Comparison of ENCODE assay signal across 31 cellular contexts in genomic region chr3:128143496-128143895, GRCh38.
"Had no signal": no experiment of that assay in that cellular context is flagged by ENCODE, and none has a peak within 500 bp of the region (broad histone marks: within the 10 kb centered on the region; RNA-seq: fewer than 3 reads in every experiment).

No MANE protein-coding gene starts in this region.

- FAIRE-seq: astrocyte, bronchial epithelial cell had no signal

- H3K27me3 Mint-ChIP-seq: activated CD4-positive, alpha-beta memory T cell treated with anti-CD3 and anti-CD28 coated beads for 36 hours; activated CD4-positive, alpha-beta T cell treated with anti-CD3 and anti-CD28 coated beads for 36 hours; activated naive CD8-positive, alpha-beta T cell; activated T-helper 17 cell treated with anti-CD3 and anti-CD28 coated beads, Interleukin-2, amount 50 U/mL, for 72 hours; central memory CD8-positive, alpha-beta T cell; effector memory CD8-positive, alpha-beta T cell; T-helper 17 cell had no signal

- H3K27ac ChIP-seq: brain microvascular endothelial cell, coronary artery, esophagus muscularis mucosa, gastroesophageal sphincter, WERI-Rb-1 had no signal

- H3K27me3 ChIP-seq: brain microvascular endothelial cell, gastroesophageal sphincter had no signal

- H3K9me3 ChIP-seq: esophagus muscularis mucosa, gastroesophageal sphincter had no signal

- H3K36me3 Mint-ChIP-seq: activated CD4-positive, alpha-beta memory T cell treated with anti-CD3 and anti-CD28 coated beads for 36 hours had no signal

- DNase-seq: activated CD4-positive, alpha-beta memory T cell treated with anti-CD3 and anti-CD28 coated beads for 36 hours; activated CD4-positive, alpha-beta T cell treated with anti-CD3 and anti-CD28 coated beads for 36 hours; activated CD4-positive, alpha-beta T cell treated with anti-CD3 and anti-CD28 coated beads, Interleukin-2, amount 10 ng/mL, durations not matched to agents 24 days and 14 days; activated CD4-positive, CD25-positive, alpha-beta regulatory T cell; activated CD4-positive, CD25-positive, alpha-beta regulatory T cell treated with anti-CD3 and anti-CD28 coated beads, Interleukin-2, amount 50 U/mL, for 72 hours; activated CD8-positive, alpha-beta T cell treated with anti-CD3 and anti-CD28 coated beads, Interleukin-2, amount 10 ng/mL, durations not matched to agents 7 days and 5 days; activated effector memory CD4-positive, alpha-beta T cell treated with Interleukin-2 at 50 U/mL for 16 hours; activated gamma-delta T cell treated with Interleukin-2 at 50 U/mL for 16 hours; activated naive CD4-positive, alpha-beta T cell treated with anti-CD3 and anti-CD28 coated beads, Interleukin-2, amount 50 U/mL, for 16 hours; activated naive CD4-positive, alpha-beta T cell treated with Interleukin-2 at 50 U/mL for 16 hours; activated T-cell treated with anti-CD3 and anti-CD28 coated beads, Interleukin-2, amount 50 U/mL, for 4 hours; amniotic stem cell; brain microvascular endothelial cell; dermis blood vessel endothelial cell; effector CD4-positive, alpha-beta T cell; effector memory CD8-positive, alpha-beta T cell; erythroblast; foreskin melanocyte; T-helper 1 cell; T-helper 17 cell; T1000; WERI-Rb-1 had no signal

- H3K4me3 Mint-ChIP-seq: activated CD4-positive, alpha-beta memory T cell treated with anti-CD3 and anti-CD28 coated beads for 36 hours; activated CD4-positive, alpha-beta T cell treated with anti-CD3 and anti-CD28 coated beads for 36 hours; activated CD4-positive, alpha-beta T cell treated with anti-CD3 and anti-CD28 coated beads, Interleukin-2, amount 10 ng/mL, durations not matched to agents 24 days and 14 days; activated CD8-positive, alpha-beta T cell treated with anti-CD3 and anti-CD28 coated beads, Interleukin-2, amount 10 ng/mL, durations not matched to agents 7 days and 5 days; activated naive CD8-positive, alpha-beta T cell; activated T-cell treated with anti-CD3 and anti-CD28 coated beads, Interleukin-2, amount 50 U/mL, for 4 hours; activated T-helper 17 cell treated with anti-CD3 and anti-CD28 coated beads, Interleukin-2, amount 50 U/mL, for 72 hours; central memory CD8-positive, alpha-beta T cell; effector memory CD8-positive, alpha-beta T cell; T-helper 17 cell; T-helper 2 cell treated with Interferon-gamma antibody and Interleukin-4, amounts not matched to agents 5 μg/mL and 100 μg/mL, for 36 hours had no signal

- H3K4me3 ChIP-seq: coronary artery, esophagus muscularis mucosa, gastroesophageal sphincter had no signal

- H3K4me1 Mint-ChIP-seq: activated CD4-positive, alpha-beta T cell treated with anti-CD3 and anti-CD28 coated beads for 36 hours; activated CD4-positive, alpha-beta T cell treated with anti-CD3 and anti-CD28 coated beads, Interleukin-2, amount 10 ng/mL, durations not matched to agents 24 days and 14 days; activated T-helper 17 cell treated with anti-CD3 and anti-CD28 coated beads, Interleukin-2, amount 50 U/mL, for 72 hours; central memory CD8-positive, alpha-beta T cell; T-helper 17 cell had no signal

- H3K27ac Mint-ChIP-seq: activated CD4-positive, alpha-beta memory T cell treated with anti-CD3 and anti-CD28 coated beads for 36 hours; activated CD4-positive, alpha-beta T cell treated with anti-CD3 and anti-CD28 coated beads for 36 hours; activated CD4-positive, alpha-beta T cell treated with anti-CD3 and anti-CD28 coated beads, Interleukin-2, amount 10 ng/mL, durations not matched to agents 24 days and 14 days; activated CD8-positive, alpha-beta T cell treated with anti-CD3 and anti-CD28 coated beads, Interleukin-2, amount 10 ng/mL, durations not matched to agents 7 days and 5 days; activated naive CD8-positive, alpha-beta T cell; activated T-helper 17 cell treated with anti-CD3 and anti-CD28 coated beads, Interleukin-2, amount 50 U/mL, for 72 hours; effector memory CD8-positive, alpha-beta T cell; T-helper 17 cell; T-helper 2 cell treated with Interferon-gamma antibody and Interleukin-4, amounts not matched to agents 5 μg/mL and 100 μg/mL, for 36 hours had no signal

- H3K4me1 ChIP-seq: esophagus muscularis mucosa, gastroesophageal sphincter had no signal

- H3K36me3 ChIP-seq: brain microvascular endothelial cell, esophagus muscularis mucosa, gastroesophageal sphincter, WERI-Rb-1 had no signal

- H3K9me3 Mint-ChIP-seq: activated CD4-positive, alpha-beta memory T cell treated with anti-CD3 and anti-CD28 coated beads for 36 hours; activated CD4-positive, alpha-beta T cell treated with anti-CD3 and anti-CD28 coated beads, Interleukin-2, amount 10 ng/mL, durations not matched to agents 24 days and 14 days; activated T-cell treated with anti-CD3 and anti-CD28 coated beads, Interleukin-2, amount 50 U/mL, for 4 hours; activated T-helper 17 cell treated with anti-CD3 and anti-CD28 coated beads, Interleukin-2, amount 50 U/mL, for 72 hours; central memory CD8-positive, alpha-beta T cell; effector memory CD8-positive, alpha-beta T cell; T-helper 2 cell treated with Interferon-gamma antibody and Interleukin-4, amounts not matched to agents 5 μg/mL and 100 μg/mL, for 36 hours had no signal

- ATAC-seq: activated CD4-positive, alpha-beta T cell treated with anti-CD3 and anti-CD28 coated beads for 36 hours; activated CD8-positive, alpha-beta T cell treated with anti-CD3 and anti-CD28 coated beads, Interleukin-2, amount 10 ng/mL, durations not matched to agents 7 days and 5 days; activated T-cell treated with anti-CD3 and anti-CD28 coated beads, Interleukin-2, amount 50 U/mL, for 4 hours; activated T-helper 17 cell treated with anti-CD3 and anti-CD28 coated beads, Interleukin-2, amount 50 U/mL, for 72 hours; effector memory CD8-positive, alpha-beta T cell; gastroesophageal sphincter; T-helper 17 cell had no signal
